In genomic region chr11:65205602-65205967, GRCh38 we compare ENCODE assay signal across 19 cellular contexts. TPM values are rescaled to one million over a fixed set of nuclear protein-coding genes. Genes with fewer than 3 reads are reported as not detected.
"Had no signal": no experiment of that assay in that cellular context is flagged by ENCODE, and none has a peak within 500 bp of the region (broad histone marks: within the 10 kb centered on the region; RNA-seq: fewer than 3 reads in every experiment).

No MANE protein-coding gene starts in this region.

- H3K27me3 ChIP-seq: dorsolateral prefrontal cortex, transverse colon had no signal

- FAIRE-seq: colon had no signal

- ATAC-seq: activated CD4-positive, CD25-positive, alpha-beta regulatory T cell treated with anti-CD3 and anti-CD28 coated beads, Interleukin-2, amount 50 U/mL, for 24 hours had no signal

- DNase-seq: activated CD4-positive, alpha-beta T cell treated with anti-CD3 and anti-CD28 coated beads, Interleukin-2, amount 10 ng/mL, durations not matched to agents 7 days and 5 days; activated naive CD4-positive, alpha-beta T cell treated with anti-CD3 and anti-CD28 coated beads for 36 hours; central memory CD4-positive, alpha-beta T cell; foreskin melanocyte; glutamatergic neuron; lower lobe of right lung; naive thymus-derived CD8-positive, alpha-beta T cell; stimulated activated CD4-positive, alpha-beta T cell treated with anti-CD3 and anti-CD28 coated beads, Interleukin-12 subunit alpha, Interleukin-12 subunit beta, amount 100 ng/mL, for 4 hours; stimulated activated CD4-positive, alpha-beta T cell treated with anti-CD3 and anti-CD28 coated beads, Interleukin-1b, Interleukin-23, amount 100 ng/mL, for 48 hours; stimulated activated naive CD8-positive, alpha-beta T cell treated with anti-CD3 and anti-CD28 coated beads, Interleukin-15, Interleukin-2, amounts not matched to agents 100 U/mL and 50 U/mL, for 24 hours; transverse colon had no signal

- H3K27ac ChIP-seq: lower lobe of right lung, transverse colon had no signal

- H3K9me3 ChIP-seq: lower lobe of right lung, transverse colon had no signal

- H3K4me3 ChIP-seq: dorsolateral prefrontal cortex, lower lobe of right lung, transverse colon had no signal

RNA-seq across cellular contexts. Expression of gene SPDYC, which starts 35.6 kb away (rescaled TPM):
- total RNA-seq: activated CD4-positive, alpha-beta T cell treated with anti-CD3 and anti-CD28 coated beads, Interleukin-2, amount 10 ng/mL, durations not matched to agents 7 days and 5 days; activated CD8-positive, alpha-beta memory T cell treated with anti-CD3 and anti-CD28 coated beads for 36 hours; activated naive CD4-positive, alpha-beta T cell treated with anti-CD3 and anti-CD28 coated beads for 36 hours; dorsolateral prefrontal cortex; epithelial cell of proximal tubule; lower lobe of right lung; mesenteric fat pad; naive thymus-derived CD8-positive, alpha-beta T cell; renal cortical epithelial cell; T-helper 1 cell treated with Interleukin-12 subunit alpha and Interleukin-12 subunit beta and Interleukin-4 antibody, amounts not matched to agents 30 ng/mL and 1 ng/mL, for 36 hours; transverse colon had no signal
- polyA plus RNA-seq: naive thymus-derived CD8-positive, alpha-beta T cell had no signal
